Comparison of ENCODE assay signal across 9 cellular contexts in genomic region chr10:96719205-96719604, GRCh38. TPM values are rescaled to one million over a fixed set of nuclear protein-coding genes. Genes with fewer than 3 reads are reported as not detected.
A peak's percentile ranks its signal among the peaks of the same experiment; 100 is the strongest.
DNase-seq lines count a peak whose midpoint lies in the region; ATAC-seq and TF ChIP-seq lines count a peak whose summit lies in the region.
"Had no signal": no experiment of that assay in that cellular context is flagged by ENCODE, and none has a peak within 500 bp of the region (broad histone marks: within the 10 kb centered on the region; RNA-seq: fewer than 3 reads in every experiment).

No MANE protein-coding gene starts in this region.

- TF ChIP-seq CTCF in Loucy (conservative IDR thresholded peaks at IDR 0.05; ENCODE audit: low read length) (no peak), chondrocyte (IDR thresholded peaks at IDR 0.05) (no peak)

- H3K9me2 ChIP-seq in Loucy (replicated peaks; ENCODE audit: low read depth, low read length), result no peaks in the 10 kb centered on the region

- H3K27me3 Mint-ChIP-seq in chondrocyte (ENCODE audit: low read depth), result peaks cover 6% of the 10 kb centered on the region

- peak overlapping the region; percentile 86 for H3K4me3 Mint-ChIP-seq in chondrocyte (ENCODE audit: unreplicated experiment)

- ATAC-seq in GM21576 (IDR thresholded peaks at IDR 0.05; ENCODE audit: unreplicated experiment) (no peak), GM18870 (IDR thresholded peaks at IDR 0.05; ENCODE audit: unreplicated experiment) (no peak), HG02610 (IDR thresholded peaks at IDR 0.05; ENCODE audit: unreplicated experiment) (no peak)

- H3K27ac ChIP-seq in rectal smooth muscle tissue (ENCODE audit: low read depth, low read length), result no peak overlapping the region
- H3K27ac ChIP-seq: 22Rv1 had no signal

- no peaks in the 10 kb centered on the region for H3K9me3 Mint-ChIP-seq in chondrocyte (ENCODE audit: low read depth)

- peak overlapping the region; percentile 86 for H3K4me2 ChIP-seq in Loucy (ENCODE audit: low read depth, low read length, poor library complexity, severe bottlenecking)

- peaks cover 13% of the 10 kb centered on the region for H3K4me1 Mint-ChIP-seq in chondrocyte (ENCODE audit: low read depth)

- H2AFZ ChIP-seq in Loucy (ENCODE audit: low read length), result no peak overlapping the region; the same call in 1 of the 2 replicates

- H3F3A ChIP-seq in Loucy (ENCODE audit: low read depth), result no peaks in the 10 kb centered on the region

- H3K79me2 ChIP-seq in Loucy (ENCODE audit: insufficient read depth, low read length), result peaks cover 53% of the 10 kb centered on the region

- H3K27ac Mint-ChIP-seq in chondrocyte (ENCODE audit: unreplicated experiment), result no peak overlapping the region

- H3K36me3 ChIP-seq in Loucy (ENCODE audit: insufficient read depth, low read length) (no peaks in the 10 kb centered on the region), rectal smooth muscle tissue (ENCODE audit: control insufficient read depth, insufficient read depth, low read length) (no peaks in the 10 kb centered on the region)

- H3K9ac ChIP-seq in Loucy (ENCODE audit: low read depth, low read length, poor library complexity, severe bottlenecking), result peak overlapping the region; percentile 88
- no peak overlapping the region for H3K9ac ChIP-seq in rectal smooth muscle tissue (ENCODE audit: low read length)

- peaks cover 17% of the 10 kb centered on the region for H4K20me1 ChIP-seq in Loucy (ENCODE audit: insufficient read depth, low read length, poor library complexity, severe bottlenecking)

- DNase-seq in NCI-H146 (lab: John Stamatoyannopoulos, UW) (peak; percentile 20), NCI-H146 treated with DMSO at 0.1 percent for 48 hours (lab: John Stamatoyannopoulos, UW; ENCODE audit: unreplicated experiment) (no peak), chondrocyte (ENCODE audit: low spot score) (no peak)

- H3K9me3 ChIP-seq in Loucy (ENCODE audit: insufficient read depth, low read depth, low read length), result no peaks in the 10 kb centered on the region

- H3K27me3 ChIP-seq in Loucy (ENCODE audit: insufficient read depth, low read length, poor library complexity, severe bottlenecking) (no peaks in the 10 kb centered on the region), rectal smooth muscle tissue (ENCODE audit: control insufficient read depth, insufficient read depth, low read length) (peaks cover 2% of the 10 kb centered on the region)

- H3K4me1 ChIP-seq in Loucy (ENCODE audit: insufficient read depth, low read length, poor library complexity, severe bottlenecking) (peaks cover 49% of the 10 kb centered on the region), rectal smooth muscle tissue (ENCODE audit: control insufficient read depth, insufficient read depth, low read length) (peaks cover 3% of the 10 kb centered on the region)

- H3K4me3 ChIP-seq in Loucy (ENCODE audit: low read length, poor library complexity, severe bottlenecking) (peak overlapping the region; percentile 84), rectal smooth muscle tissue (ENCODE audit: low read length) (peak overlapping the region; percentile 65)

- peaks cover 2% of the 10 kb centered on the region for H3K36me3 Mint-ChIP-seq in chondrocyte (ENCODE audit: low read depth)

RNA-seq across cellular contexts. Expression of gene PIK3AP1, which starts 1.1 kb away (rescaled TPM):
- total RNA-seq in chondrocyte, result 9.7 to 12.4 TPM (median 9.9 TPM) in 3 replicates
